In the genomic region with DNA sequence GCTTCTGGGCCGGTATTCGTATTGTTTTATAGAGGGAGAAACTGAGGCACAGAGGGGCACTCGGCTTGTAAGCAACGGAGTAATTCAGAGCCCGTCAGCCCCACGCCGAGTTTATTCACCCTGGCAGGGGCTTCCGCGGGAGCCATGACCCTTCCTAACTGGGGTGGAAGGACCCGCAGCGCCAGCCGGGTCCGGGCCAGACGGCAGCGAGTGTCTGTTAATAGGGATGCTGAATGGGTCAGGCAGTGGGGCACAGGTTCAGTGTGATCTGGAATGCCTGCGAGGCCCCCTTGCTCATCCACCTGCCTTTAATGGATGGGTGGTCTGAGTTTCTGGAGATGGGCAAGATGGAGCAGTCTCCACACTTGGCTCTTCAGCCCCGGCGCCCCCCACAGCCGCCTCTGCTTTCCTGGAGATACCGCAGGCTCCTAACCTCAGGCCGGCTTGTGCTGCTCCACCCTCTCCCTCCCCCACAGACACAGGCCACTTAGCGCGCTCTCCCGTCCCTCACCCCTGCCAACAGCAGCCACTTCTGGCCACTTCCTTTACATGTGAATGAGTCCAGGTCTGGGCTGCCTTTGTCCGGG, we compare ENCODE assay signal across 8 cellular contexts.
DNase-seq lines count a peak whose midpoint lies in the region; ATAC-seq, FAIRE-seq and TF ChIP-seq lines count a peak whose summit lies in the region.

No MANE protein-coding gene starts in this region.

- H3K27ac ChIP-seq in rectal smooth muscle tissue (ENCODE audit: low read depth, low read length) = no peak overlapping the region
- H3K27ac ChIP-seq in OCI-LY7 (ENCODE audit: low read depth, low read length, poor library complexity, severe bottlenecking) = no peak overlapping the region

- POLR2A ChIA-PET in OCI-LY7 (lab: Charles Lee) = no interaction called here

- H3K79me2 ChIP-seq in OCI-LY7 (ENCODE audit: insufficient read depth, low read depth, low read length) = no peaks in the 10 kb centered on the region

- intact Hi-C loops in OCI-LY7 (cut with micrococcal nuclease; ENCODE audit: unreplicated experiment) = no loop called here

- H3K4me1 ChIP-seq in rectal smooth muscle tissue (ENCODE audit: control insufficient read depth, insufficient read depth, low read length) = no peaks in the 10 kb centered on the region
- no peaks in the 10 kb centered on the region for H3K4me1 ChIP-seq in OCI-LY7 (ENCODE audit: insufficient read depth, low read length, poor library complexity, severe bottlenecking)

- ATAC-seq in GM21723 (IDR thresholded peaks at IDR 0.05; ENCODE audit: unreplicated experiment) = no peak

- CTCF ChIA-PET in OCI-LY7 (lab: Charles Lee; ENCODE audit: unreplicated experiment) = no interaction called here

- no peaks in the 10 kb centered on the region for H4K20me1 ChIP-seq in OCI-LY7 (ENCODE audit: insufficient read depth, low read length)

- H2AFZ ChIP-seq in OCI-LY7 (ENCODE audit: low read length) = no peak overlapping the region

- peak; percentile 64 for DNase-seq in GM10266 (ENCODE audit: extremely low spot score)
- peak; percentile 24 for DNase-seq in UCSD-AML1 (lab: John Stamatoyannopoulos, UW; ENCODE audit: unreplicated experiment)
- peak; percentile 40 to 43 for DNase-seq in frontal cortex (ENCODE audit: low spot score in 2 of 2)
- DNase-seq in OCI-LY7 (ENCODE audit: low spot score) = no peak
- no peak for DNase-seq in NCI-H2196 treated with DMSO at 0.1 percent for 48 hours (lab: John Stamatoyannopoulos, UW; ENCODE audit: unreplicated experiment)
- DNase-seq in NCI-H69 (lab: John Stamatoyannopoulos, UW) = no peak

- H3K4me3 ChIP-seq in rectal smooth muscle tissue (ENCODE audit: low read length) = peak overlapping the region; percentile 30
- no peak overlapping the region for H3K4me3 ChIP-seq in OCI-LY7 (ENCODE audit: low read depth, low read length, poor library complexity, severe bottlenecking)

- H3K4me2 ChIP-seq in OCI-LY7 (ENCODE audit: low read length) = no peak overlapping the region

- FAIRE-seq in frontal cortex (lab: Jason Lieb, UNC) = no peak

- H3K9ac ChIP-seq in rectal smooth muscle tissue (ENCODE audit: low read length) = no peak overlapping the region

- TF ChIP-seq CTCF in GM10266 (IDR thresholded peaks at IDR 0.05; ENCODE audit: control insufficient read depth, insufficient read depth, low read depth, missing control alignments) (no peak), OCI-LY7 (conservative IDR thresholded peaks at IDR 0.05; ENCODE audit: low read length) (no peak)

- no peaks in the 10 kb centered on the region for H3K9me3 ChIP-seq in OCI-LY7 (ENCODE audit: low read length)

- H3K27me3 ChIP-seq in rectal smooth muscle tissue (ENCODE audit: control insufficient read depth, insufficient read depth, low read length) = peaks cover 3% of the 10 kb centered on the region

- no peaks in the 10 kb centered on the region for H3K9me2 ChIP-seq in OCI-LY7 (ENCODE audit: insufficient read depth, low read length)

- H3K36me3 ChIP-seq in rectal smooth muscle tissue (ENCODE audit: control insufficient read depth, insufficient read depth, low read length) = no peaks in the 10 kb centered on the region
- H3K36me3 ChIP-seq in OCI-LY7 (ENCODE audit: insufficient read depth, low read length) = no peaks in the 10 kb centered on the region

- no TSS peak for BruUV-seq in OCI-LY7 (replicated peaks; lab: Mats Ljungman, UMichigan)

Comparison
In these comparisons a context has a peak if more than half of its experiments do, and no peak if none do; other contexts are left out.
1. DNase-seq: peak in GM10266 (single experiment), UCSD-AML1 (single experiment) and frontal cortex (2 of 2); none in OCI-LY7 (single experiment), NCI-H2196 treated with DMSO at 0.1 percent for 48 hours (single experiment) and NCI-H69 (single experiment).